21 cellular contexts compared by ENCODE assay signal in the genomic region with DNA sequence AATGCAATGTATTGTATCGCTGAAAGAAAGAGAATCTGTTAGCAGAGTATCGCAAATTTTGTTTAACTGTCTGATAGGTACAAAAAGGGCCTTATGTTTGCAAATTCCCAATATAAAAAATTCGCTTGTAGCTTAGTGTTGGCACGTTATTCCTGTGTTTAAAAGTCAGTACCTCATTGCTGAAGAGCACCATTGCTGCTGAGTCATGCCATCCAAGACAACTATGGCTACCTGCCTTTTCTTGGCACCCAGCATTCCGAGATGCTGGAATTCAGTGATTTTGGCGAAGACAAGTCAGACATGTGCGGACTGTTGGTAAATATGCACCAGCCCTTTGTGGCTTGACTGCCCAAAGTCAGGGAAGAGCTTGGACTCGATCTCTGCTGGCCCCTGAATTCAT.
DNase-seq lines count a peak whose midpoint lies in the region; ATAC-seq, FAIRE-seq and TF ChIP-seq lines count a peak whose summit lies in the region.
"Had no signal": no experiment of that assay in that cellular context is flagged by ENCODE, and none has a peak within 500 bp of the region (broad histone marks: within the 10 kb centered on the region; RNA-seq: fewer than 3 reads in every experiment).

No MANE protein-coding gene starts in this region.

- POLR2A ChIA-PET in A549 (lab: Yijun Ruan, JAX): no interaction called here

- no peak overlapping the region for H3K4me3 Mint-ChIP-seq in H9
- no peak overlapping the region for H3K4me3 Mint-ChIP-seq in endodermal cell
- no peak overlapping the region for H3K4me3 Mint-ChIP-seq in neural progenitor cell
- H3K4me3 Mint-ChIP-seq: B cell; CD8-positive, alpha-beta T cell; HFFc6 had no signal

- H3K9ac ChIP-seq in H9 (ENCODE audit: extremely low read depth, insufficient read length, low read length) (no peak overlapping the region), endodermal cell (ENCODE audit: extremely low read depth, low read length, poor library complexity, severe bottlenecking) (no peak overlapping the region), neural progenitor cell (no peak overlapping the region)
- H3K9ac ChIP-seq: BLaER1 treated with 17β-estradiol and CSF1 and Interleukin-3, amounts not matched to agents 10 nM and 100 nM had no signal

- H3K9me3 ChIP-seq in A549 (no peaks in the 10 kb centered on the region), H9 (ENCODE audit: control insufficient read depth, low read depth, low read length) (no peaks in the 10 kb centered on the region), endodermal cell (ENCODE audit: control insufficient read depth, low read length) (peaks cover 4% of the 10 kb centered on the region), neural progenitor cell (ENCODE audit: low read depth) (no peaks in the 10 kb centered on the region)

- peaks cover 48 to 65% of the 10 kb centered on the region in 2 experiments for H3K4me1 Mint-ChIP-seq in H9
- peaks cover 43% of the 10 kb centered on the region for H3K4me1 Mint-ChIP-seq in endodermal cell
- H3K4me1 Mint-ChIP-seq in neural progenitor cell: peaks cover 25% of the 10 kb centered on the region
- H3K4me1 Mint-ChIP-seq: B cell had no signal

- H3K4me3 ChIP-seq in A549: no peak overlapping the region
- no peak overlapping the region for H3K4me3 ChIP-seq in endodermal cell (ENCODE audit: low read length)
- H3K4me3 ChIP-seq in neural progenitor cell: no peak overlapping the region
- H3K4me3 ChIP-seq: BLaER1 treated with 17β-estradiol and CSF1 and Interleukin-3, amounts not matched to agents 10 nM and 100 nM had no signal

- TF ChIP-seq CTCF in A549 (IDR thresholded peaks at IDR 0.05) (no peak), H9 (conservative IDR thresholded peaks at IDR 0.05) (no peak), endodermal cell (conservative IDR thresholded peaks at IDR 0.05) (no peak), neural progenitor cell (IDR thresholded peaks at IDR 0.05) (no peak)

- no peak overlapping the region for H4K5ac ChIP-seq in H9 (ENCODE audit: insufficient read length, low read depth, low read length)

- H2AK5ac ChIP-seq in H9 (ENCODE audit: insufficient read length, low read length): no peak overlapping the region

- no peak overlapping the region for H2BK12ac ChIP-seq in H9 (ENCODE audit: insufficient read length, low read depth, low read length)

- H2AFZ ChIP-seq in H9 (ENCODE audit: low read length) (no peak overlapping the region), neural progenitor cell (replicated peaks) (peak overlapping the region; percentile 29)

- no peak overlapping the region for H2BK120ac ChIP-seq in H9 (ENCODE audit: low read depth, low read length, poor library complexity, severe bottlenecking)

- no peak overlapping the region for H2BK15ac ChIP-seq in H9 (ENCODE audit: low read depth, low read length)

- no peak overlapping the region for H2BK5ac ChIP-seq in H9 (ENCODE audit: insufficient read length, low read length)

- no peak overlapping the region for H3K56ac ChIP-seq in H9 (ENCODE audit: insufficient read length, low read depth, low read length)

- H3K27ac ChIP-seq in A549: no peak overlapping the region
- no peak overlapping the region for H3K27ac ChIP-seq in H9 (ENCODE audit: insufficient read length, low read depth, low read length)
- no peak overlapping the region for H3K27ac ChIP-seq in endodermal cell (ENCODE audit: low read depth, low read length)
- no peak overlapping the region for H3K27ac ChIP-seq in neural progenitor cell
- H3K27ac ChIP-seq: BLaER1 treated with 17β-estradiol and CSF1 and Interleukin-3, amounts not matched to agents 10 nM and 100 nM had no signal

- H3K14ac ChIP-seq in H9 (ENCODE audit: insufficient read depth, low read length): no peak overlapping the region

- H3T11ph ChIP-seq in H9 (ENCODE audit: low read length): no peak overlapping the region

- H3K27ac Mint-ChIP-seq in H9 (no peak overlapping the region), endodermal cell (no peak overlapping the region), neural progenitor cell (peak overlapping the region; percentile 54)
- H3K27ac Mint-ChIP-seq: B cell; CD8-positive, alpha-beta T cell; HFFc6 had no signal

- TF ChIP-seq EP300 in A549 (IDR thresholded peaks at IDR 0.05): no peak

- no peak for TF ChIP-seq RAD21 in A549 (conservative IDR thresholded peaks at IDR 0.05 in 1 of 2, IDR thresholded peaks at IDR 0.05 in 1 of 2)

- H3K23me2 ChIP-seq in H9 (ENCODE audit: insufficient read length, low read depth, low read length, poor library complexity, severe bottlenecking): no peaks in the 10 kb centered on the region

- H3K79me2 ChIP-seq in H9 (ENCODE audit: insufficient read depth, low read length): no peaks in the 10 kb centered on the region
- H3K79me2 ChIP-seq in neural progenitor cell (ENCODE audit: low read depth): no peaks in the 10 kb centered on the region

- peaks cover 16% of the 10 kb centered on the region for H3K27me3 Mint-ChIP-seq in H9 (ENCODE audit: low read depth)
- H3K27me3 Mint-ChIP-seq in endodermal cell (ENCODE audit: insufficient read depth): peaks cover 18% of the 10 kb centered on the region
- H3K27me3 Mint-ChIP-seq in neural progenitor cell (ENCODE audit: insufficient read depth, low read depth): peaks cover 13% of the 10 kb centered on the region
- H3K27me3 Mint-ChIP-seq: B cell had no signal

- H3K79me1 ChIP-seq in H9 (ENCODE audit: insufficient read depth, low read depth, low read length, poor library complexity, severe bottlenecking): no peaks in the 10 kb centered on the region

- H4K20me1 ChIP-seq in H9 (ENCODE audit: control insufficient read depth, insufficient read depth, insufficient read length) (no peaks in the 10 kb centered on the region), neural progenitor cell (ENCODE audit: low read depth) (no peaks in the 10 kb centered on the region)
- H4K20me1 ChIP-seq: BLaER1 treated with 17β-estradiol and CSF1 and Interleukin-3, amounts not matched to agents 10 nM and 100 nM had no signal

- no peak overlapping the region for H3K4ac ChIP-seq in H9 (ENCODE audit: low read depth, low read length)

- no peak overlapping the region for H3K18ac ChIP-seq in H9 (ENCODE audit: insufficient read length, low read depth, low read length)

- DNase-seq in A549 (ENCODE audit: low read depth in 1 of 2, low spot score in 1 of 2) (no peak), H9 (no peak), endodermal cell (peak; percentile 41), neural progenitor cell (ENCODE audit: low spot score) (no peak), GF-D8 (lab: John Stamatoyannopoulos, UW) (no peak), kidney glomerular epithelial cell (lab: John Stamatoyannopoulos, UW) (no peak)
- DNase-seq: 8988T; CD8-positive, alpha-beta T cell; DMS 273 treated with DMSO at 0.1 percent for 48 hours; DMS53; DND-41; EL; HFFc6 had no signal

- CTCF ChIA-PET in A549 (lab: Yijun Ruan, JAX): interaction anchor here (1.0 to 1.8 kb wide), 2 partner anchors 9 to 319 kb away, joined by 4 read pairs; no protein-coding TSS in a partner anchor

- H3K4me2 ChIP-seq in A549 (no peak overlapping the region), H9 (ENCODE audit: insufficient read depth, insufficient read length, low read length) (no peak overlapping the region), neural progenitor cell (no peak overlapping the region)
- H3K4me2 ChIP-seq: BLaER1 treated with 17β-estradiol and CSF1 and Interleukin-3, amounts not matched to agents 10 nM and 100 nM had no signal

- no peak overlapping the region for H4K91ac ChIP-seq in H9 (ENCODE audit: insufficient read length, low read depth, low read length)

- peaks cover 0 to 12% (median 10%) of the 10 kb centered on the region in 3 experiments; a peak in 5 of 7 replicates for H3K36me3 Mint-ChIP-seq in H9 (ENCODE audit: insufficient read depth in 1 of 3, low read depth in 3 of 3)
- no peaks in the 10 kb centered on the region for H3K36me3 Mint-ChIP-seq in endodermal cell (ENCODE audit: low read depth)
- H3K36me3 Mint-ChIP-seq in neural progenitor cell: peaks cover 6% of the 10 kb centered on the region
- H3K36me3 Mint-ChIP-seq: CD8-positive, alpha-beta T cell had no signal

- H3F3A ChIP-seq in neural progenitor cell (ENCODE audit: low read depth): peaks cover 15% of the 10 kb centered on the region

- H3K9me3 Mint-ChIP-seq in H9 (peaks cover 4 to 7% of the 10 kb centered on the region in 2 experiments; a peak in 3 of 5 replicates), endodermal cell (peaks cover 9% of the 10 kb centered on the region), neural progenitor cell (peaks cover 24% of the 10 kb centered on the region)
- H3K9me3 Mint-ChIP-seq: CD8-positive, alpha-beta T cell; HFFc6 had no signal

- no peak for FAIRE-seq in A549 (lab: Jason Lieb, UNC)
- FAIRE-seq: GM12891, GM19239, H54, HTR-8/SVneo had no signal

- no peaks in the 10 kb centered on the region; the same call in 1 of the 2 replicates for H3K27me3 ChIP-seq in H9 (ENCODE audit: insufficient read depth, low read length)
- no peaks in the 10 kb centered on the region for H3K27me3 ChIP-seq in endodermal cell (ENCODE audit: control insufficient read depth, insufficient read depth, low read length, poor library complexity, severe bottlenecking)
- no peaks in the 10 kb centered on the region for H3K27me3 ChIP-seq in neural progenitor cell
- H3K27me3 ChIP-seq: BLaER1 treated with 17β-estradiol and CSF1 and Interleukin-3, amounts not matched to agents 10 nM and 100 nM had no signal

- 75% methylated on average over 8 of the region's 8 CpGs for WGBS in A549 (ENCODE audit: missing lambda C conversion rate)
- no CpG with 5 or more reads among the region's 8 CpGs for whole genome bisulfite sequencing in H9 (ENCODE audit: extremely low coverage, insufficient read length, low lambda C conversion rate)
- WGBS in endodermal cell (ENCODE audit: insufficient coverage in 1 of 2, insufficient read length in 1 of 2), 2 experiments: 93 to 98% methylated on average over 6 to 8 of the region's 8 CpGs

- H3K23ac ChIP-seq in H9 (ENCODE audit: insufficient read length, low read depth, low read length): no peak overlapping the region

- H2BK20ac ChIP-seq in H9 (ENCODE audit: low read depth, low read length, poor library complexity, severe bottlenecking): peak overlapping the region; percentile 78

- H4K8ac ChIP-seq in H9 (replicated peaks; ENCODE audit: insufficient read length, low read depth, low read length): no peak overlapping the region

- H3K4me1 ChIP-seq in A549: no peaks in the 10 kb centered on the region
- peaks cover 27% of the 10 kb centered on the region for H3K4me1 ChIP-seq in H9 (ENCODE audit: insufficient read depth, low read length)
- H3K4me1 ChIP-seq in endodermal cell (ENCODE audit: control insufficient read depth, insufficient read depth, low read length): peaks cover 15% of the 10 kb centered on the region
- H3K4me1 ChIP-seq in neural progenitor cell: peaks cover 25% of the 10 kb centered on the region
- H3K4me1 ChIP-seq: BLaER1 treated with 17β-estradiol and CSF1 and Interleukin-3, amounts not matched to agents 10 nM and 100 nM had no signal

- no peak for TF ChIP-seq POLR2A in A549 (IDR thresholded peaks at IDR 0.05; ENCODE audit: low read length)

- no peak for ATAC-seq in A549
- ATAC-seq in HG03565 (IDR thresholded peaks at IDR 0.05; ENCODE audit: unreplicated experiment): no peak
- ATAC-seq: CD8-positive, alpha-beta T cell; HCT116 had no signal

- H3K36me3 ChIP-seq in endodermal cell (ENCODE audit: control insufficient read depth, insufficient read depth, low read length) (no peaks in the 10 kb centered on the region), neural progenitor cell (no peaks in the 10 kb centered on the region)
- H3K36me3 ChIP-seq: BLaER1 treated with 17β-estradiol and CSF1 and Interleukin-3, amounts not matched to agents 10 nM and 100 nM had no signal
